19 cellular contexts compared by ENCODE assay signal in genomic region chr1:222049176-222049575, GRCh38.
"Had no signal": no experiment of that assay in that cellular context is flagged by ENCODE, and none has a peak within 500 bp of the region (broad histone marks: within the 10 kb centered on the region; RNA-seq: fewer than 3 reads in every experiment).

No MANE protein-coding gene starts in this region.

- H3K79me2 ChIP-seq: hepatocyte had no signal

- H3K27ac Mint-ChIP-seq: activated CD8-positive, alpha-beta memory T cell treated with anti-CD3 and anti-CD28 coated beads, Interleukin-2, amount 10 ng/mL, durations not matched to agents 7 days and 5 days; naive thymus-derived CD4-positive, alpha-beta T cell had no signal

- DNase-seq: activated CD4-positive, alpha-beta T cell treated with anti-CD3 and anti-CD28 coated beads, Interleukin-2, amount 50 U/mL, for 48 hours; activated CD4-positive, CD25-positive, alpha-beta regulatory T cell treated with anti-CD3 and anti-CD28 coated beads, Interleukin-2, amount 50 U/mL, for 72 hours; activated CD8-positive, alpha-beta memory T cell treated with anti-CD3 and anti-CD28 coated beads, Interleukin-2, amount 10 ng/mL, durations not matched to agents 7 days and 5 days; activated gamma-delta T cell treated with Interleukin-2 at 50 U/mL for 16 hours; activated T-cell treated with anti-CD3 and anti-CD28 coated beads, Interleukin-2, amount 50 U/mL, for 4 hours; caudate nucleus; effector CD8-positive, alpha-beta T cell; gastrocnemius medialis; kidney; naive thymus-derived CD4-positive, alpha-beta T cell; psoas muscle; sigmoid colon; stimulated activated CD4-positive, alpha-beta T cell treated with anti-CD3 and anti-CD28 coated beads, Interleukin-15, amount 100 ng/mL, for 24 hours; stimulated activated CD4-positive, alpha-beta T cell treated with anti-CD3 and anti-CD28 coated beads, Interleukin-4, amount 100 ng/mL, for 4 hours; T-helper 9 cell; thyroid gland had no signal

- H3K36me3 ChIP-seq: gastrocnemius medialis, sigmoid colon, thyroid gland, vagina had no signal

- H3K36me3 Mint-ChIP-seq: activated CD8-positive, alpha-beta memory T cell treated with anti-CD3 and anti-CD28 coated beads, Interleukin-2, amount 10 ng/mL, durations not matched to agents 7 days and 5 days; naive thymus-derived CD4-positive, alpha-beta T cell had no signal

- H3K27ac ChIP-seq: coronary artery, gastrocnemius medialis, hepatocyte, psoas muscle, sigmoid colon, thyroid gland, vagina had no signal

- ATAC-seq: activated CD8-positive, alpha-beta memory T cell treated with anti-CD3 and anti-CD28 coated beads, Interleukin-2, amount 10 ng/mL, durations not matched to agents 7 days and 5 days; activated T-cell treated with anti-CD3 and anti-CD28 coated beads, Interleukin-2, amount 50 U/mL, for 4 hours; gastrocnemius medialis; naive thymus-derived CD4-positive, alpha-beta T cell; psoas muscle had no signal

- H3K9me3 ChIP-seq: gastrocnemius medialis, psoas muscle, sigmoid colon, thyroid gland, vagina had no signal

- H3K4me3 Mint-ChIP-seq: activated CD8-positive, alpha-beta memory T cell treated with anti-CD3 and anti-CD28 coated beads, Interleukin-2, amount 10 ng/mL, durations not matched to agents 7 days and 5 days; activated T-cell treated with anti-CD3 and anti-CD28 coated beads, Interleukin-2, amount 50 U/mL, for 4 hours; naive thymus-derived CD4-positive, alpha-beta T cell had no signal

- H3K4me1 ChIP-seq: thyroid gland had no signal

- H3K4me2 ChIP-seq: hepatocyte had no signal

- H2AFZ ChIP-seq: hepatocyte had no signal

- H3K27me3 Mint-ChIP-seq: activated CD8-positive, alpha-beta memory T cell treated with anti-CD3 and anti-CD28 coated beads, Interleukin-2, amount 10 ng/mL, durations not matched to agents 7 days and 5 days had no signal

- H3K4me3 ChIP-seq: coronary artery, gastrocnemius medialis, hepatocyte, psoas muscle, sigmoid colon, thyroid gland, vagina had no signal

- H3K9me3 Mint-ChIP-seq: activated T-cell treated with anti-CD3 and anti-CD28 coated beads, Interleukin-2, amount 50 U/mL, for 4 hours had no signal

- H3K27me3 ChIP-seq: gastrocnemius medialis, hepatocyte, sigmoid colon, thyroid gland, vagina had no signal
